Comparison of ENCODE assay signal across 11 cellular contexts in the genomic region with DNA sequence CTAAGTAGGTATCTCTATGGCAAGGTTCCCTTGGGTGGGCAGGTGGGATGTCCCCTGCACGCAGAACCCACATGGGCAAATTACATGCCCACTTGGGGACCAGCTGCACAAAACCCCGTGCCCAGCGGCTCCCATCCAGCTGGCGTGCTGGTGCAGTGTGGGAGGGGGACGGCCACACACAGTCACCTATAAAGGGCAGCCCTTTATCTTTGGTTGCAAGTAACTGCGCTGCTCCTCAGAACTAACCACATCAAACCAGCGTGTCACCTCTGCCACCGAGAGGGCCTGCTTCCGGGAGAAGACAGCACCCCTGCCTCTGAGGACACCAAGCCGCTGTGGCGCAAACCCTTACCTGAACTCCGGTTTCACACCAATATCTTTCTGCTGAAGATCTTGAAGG. TPM values are rescaled to one million over a fixed set of nuclear protein-coding genes. Genes with fewer than 3 reads are reported as not detected.
A peak's percentile ranks its signal among the peaks of the same experiment; 100 is the strongest.
DNase-seq lines count a peak whose midpoint lies in the region; ATAC-seq and TF ChIP-seq lines count a peak whose summit lies in the region.
"Had no signal": no experiment of that assay in that cellular context is flagged by ENCODE, and none has a peak within 500 bp of the region (broad histone marks: within the 10 kb centered on the region; RNA-seq: fewer than 3 reads in every experiment).

No MANE protein-coding gene starts in this region.

- no peaks in the 10 kb centered on the region for H3K9me3 Mint-ChIP-seq in activated naive CD4-positive, alpha-beta T cell treated with anti-CD3 and anti-CD28 coated beads, Interleukin-2, amount 10 ng/mL, durations not matched to agents 7 days and 5 days

- peaks cover 63% of the 10 kb centered on the region for H3K36me3 Mint-ChIP-seq in activated naive CD4-positive, alpha-beta T cell treated with anti-CD3 and anti-CD28 coated beads, Interleukin-2, amount 10 ng/mL, durations not matched to agents 7 days and 5 days

- peak; percentile 33 for ATAC-seq in upper lobe of right lung
- no peak for ATAC-seq in HG03175 (IDR thresholded peaks at IDR 0.05; ENCODE audit: unreplicated experiment)

- no peaks in the 10 kb centered on the region for H3K9me3 ChIP-seq in upper lobe of right lung

- CTCF ChIA-PET in activated naive CD4-positive, alpha-beta T cell treated with anti-CD3 and anti-CD28 coated beads, Interleukin-2, amount 10 ng/mL, durations not matched to agents 7 days and 5 days (lab: Charles Lee) = no interaction called here

- no peak overlapping the region for H3K4me3 ChIP-seq in upper lobe of right lung
- H3K4me3 ChIP-seq: cardiac muscle cell had no signal

- no peaks in the 10 kb centered on the region for H3K27me3 ChIP-seq in upper lobe of right lung
- H3K27me3 ChIP-seq: cardiac muscle cell had no signal

- DNase-seq in activated gamma-delta T cell treated with Interleukin-2 at 50 U/mL for 16 hours (peak; percentile 74), activated gamma-delta T cell (lab: John Stamatoyannopoulos, UW) (no peak), upper lobe of right lung (no peak), G401 (ENCODE audit: low spot score) (no peak), NCI-H1105 treated with DMSO at 0.1 percent for 48 hours (lab: John Stamatoyannopoulos, UW) (no peak)
- peak; percentile 88 for DNase-seq in activated naive CD4-positive, alpha-beta T cell treated with anti-CD3 and anti-CD28 coated beads, Interleukin-2, amount 10 ng/mL, durations not matched to agents 7 days and 5 days
- DNase-seq in stimulated activated CD4-positive, alpha-beta T cell treated with anti-CD3 and anti-CD28 coated beads, Interleukin-2, amount 100 ng/mL, for 24 hours = peak; percentile 53 to 65
- DNase-seq: occipital lobe had no signal

- in situ Hi-C loops in G401 (cut with HindIII; ENCODE audit: low sequenced_read_pairs) = no loop called here

- no peaks in the 10 kb centered on the region for H3K4me1 ChIP-seq in upper lobe of right lung

- peaks cover 86% of the 10 kb centered on the region for H3K36me3 ChIP-seq in upper lobe of right lung

- no peak for TF ChIP-seq CTCF in upper lobe of right lung (IDR thresholded peaks at IDR 0.05)

- H3K27ac Mint-ChIP-seq in activated naive CD4-positive, alpha-beta T cell treated with anti-CD3 and anti-CD28 coated beads, Interleukin-2, amount 10 ng/mL, durations not matched to agents 7 days and 5 days = peak overlapping the region; percentile 82

- intact Hi-C loops in upper lobe of right lung (cut with DNase I) = no loop called here

- H3K4me1 Mint-ChIP-seq in activated naive CD4-positive, alpha-beta T cell treated with anti-CD3 and anti-CD28 coated beads, Interleukin-2, amount 10 ng/mL, durations not matched to agents 7 days and 5 days = peaks cover 39% of the 10 kb centered on the region

- no peak overlapping the region for H3K27ac ChIP-seq in upper lobe of right lung
- H3K27ac ChIP-seq: 22Rv1, cardiac muscle cell had no signal

- no peaks in the 10 kb centered on the region for H3K27me3 Mint-ChIP-seq in activated naive CD4-positive, alpha-beta T cell treated with anti-CD3 and anti-CD28 coated beads, Interleukin-2, amount 10 ng/mL, durations not matched to agents 7 days and 5 days

- H3K4me3 Mint-ChIP-seq in activated naive CD4-positive, alpha-beta T cell treated with anti-CD3 and anti-CD28 coated beads, Interleukin-2, amount 10 ng/mL, durations not matched to agents 7 days and 5 days = no peak overlapping the region

RNA-seq across cellular contexts. Expression of a gene that starts 32.2 kb away (rescaled TPM):
- 35.6 TPM for total RNA-seq in upper lobe of right lung
- total RNA-seq in G401 (2014; rRNA removed; shearing (Covaris generic)) = 29.4 and 44.8 TPM in 2 replicates

RNA-seq across cellular contexts. Expression of a gene that starts 32.9 kb away (rescaled TPM):
- total RNA-seq in upper lobe of right lung = 2.0 TPM
- 5.4 and 7.8 TPM in 2 replicates for total RNA-seq in G401 (2014; rRNA removed; shearing (Covaris generic))

RNA-seq across cellular contexts. Expression of a gene that starts 48.9 kb away (rescaled TPM):
- total RNA-seq in upper lobe of right lung = 14.2 TPM
- total RNA-seq in G401 (2014; rRNA removed; shearing (Covaris generic)) = 7.2 and 11.8 TPM in 2 replicates

Comparison
In these comparisons a context has a peak if more than half of its experiments do, and no peak if none do; other contexts are left out.
1. DNase-seq: peak in activated gamma-delta T cell treated with Interleukin-2 at 50 U/mL for 16 hours (single experiment), activated naive CD4-positive, alpha-beta T cell treated with anti-CD3 and anti-CD28 coated beads, Interleukin-2, amount 10 ng/mL, durations not matched to agents 7 days and 5 days (single experiment) and stimulated activated CD4-positive, alpha-beta T cell treated with anti-CD3 and anti-CD28 coated beads, Interleukin-2, amount 100 ng/mL, for 24 hours (2 of 2); none in activated gamma-delta T cell (single experiment), upper lobe of right lung (single experiment), G401 (single experiment) and NCI-H1105 treated with DMSO at 0.1 percent for 48 hours (single experiment).